ENCODE assay signal across 8 cellular contexts in genomic region chr10:3472705-3473078, GRCh38.
DNase-seq lines count a peak whose midpoint lies in the region; ATAC-seq, FAIRE-seq and TF ChIP-seq lines count a peak whose summit lies in the region.

No MANE protein-coding gene starts in this region.

- intact Hi-C loops in CD8-positive, alpha-beta T cell (cut with DNase I, micrococcal nuclease): no loop called here
- intact Hi-C loops in pancreas (cut with DNase I): no loop called here

- DNase-seq in CD8-positive, alpha-beta T cell: no peak
- DNase-seq in RCC 7860 (ENCODE audit: low spot score): peak; percentile 92
- DNase-seq in pancreas: no peak
- DNase-seq in NCI-H2029 (lab: John Stamatoyannopoulos, UW): no peak

- FAIRE-seq in RCC 7860 (lab: Jason Lieb, UNC) (peak; percentile 95), pancreas (lab: Jason Lieb, UNC) (peak; percentile 83)

- peaks cover 10% of the 10 kb centered on the region for H3K4me1 ChIP-seq in CD8-positive, alpha-beta T cell (ENCODE audit: insufficient read depth, low read length)
- H3K4me1 ChIP-seq in esophagus (ENCODE audit: control insufficient read depth in 2 of 2, insufficient read depth in 2 of 2, low read length in 1 of 2) (peaks cover 10% of the 10 kb centered on the region in 2 donors), pancreas (peaks cover 0 to 5% (median 2%) of the 10 kb centered on the region in 3 donors)

- H3K4me3 ChIP-seq in CD8-positive, alpha-beta T cell (ENCODE audit: low read depth, low read length): peak overlapping the region; percentile 18
- H3K4me3 ChIP-seq in esophagus (ENCODE audit: low read depth in 1 of 2, low read length in 2 of 2): no peak overlapping the region
- H3K4me3 ChIP-seq in pancreas: no peak overlapping the region

- 11 to 19% methylated on average over 5 of the region's 5 CpGs for WGBS in esophagus, 2 donors
- WGBS in pancreas, 2 donors: 27 to 37% methylated on average over 5 of the region's 5 CpGs

- no peak for TF ChIP-seq CTCF in CD8-positive, alpha-beta T cell (IDR thresholded peaks at IDR 0.05)
- no peak for TF ChIP-seq CTCF in pancreas (IDR thresholded peaks at IDR 0.05)

- no peaks in the 10 kb centered on the region for H3K36me3 Mint-ChIP-seq in CD8-positive, alpha-beta T cell

- H3K27me3 Mint-ChIP-seq in CD8-positive, alpha-beta T cell (ENCODE audit: low read depth): peaks cover 10% of the 10 kb centered on the region

- H3K27ac ChIP-seq in CD8-positive, alpha-beta T cell (ENCODE audit: low read depth, low read length): no peak overlapping the region
- H3K27ac ChIP-seq in esophagus (ENCODE audit: low read depth in 2 of 2, low read length in 1 of 2) (peak overlapping the region; percentile 94 to 97), pancreas (peak overlapping the region; percentile 1 to 79 (median 65))

- ATAC-seq in CD8-positive, alpha-beta T cell: no peak
- ATAC-seq in pancreas: peak; percentile 14 to 51 (median 40)
- ATAC-seq in HG03135 (IDR thresholded peaks at IDR 0.05; ENCODE audit: unreplicated experiment): no peak
- no peak for ATAC-seq in HG03354 (IDR thresholded peaks at IDR 0.05; ENCODE audit: poor library complexity, severe bottlenecking, unreplicated experiment)
- ATAC-seq in GM18517 (IDR thresholded peaks at IDR 0.05; ENCODE audit: unreplicated experiment): no peak

- H3K4me1 Mint-ChIP-seq in CD8-positive, alpha-beta T cell (ENCODE audit: low read depth): peaks cover 26% of the 10 kb centered on the region

- POLR2A ChIA-PET in CD8-positive, alpha-beta T cell (lab: Charles Lee): interaction anchor here (0.9 kb wide), 1 partner anchor 312 kb away, joined by 3 read pairs; the partner anchor contains the start of gene KLF6

- H3K36me3 ChIP-seq in CD8-positive, alpha-beta T cell (ENCODE audit: insufficient read depth, low read length): no peaks in the 10 kb centered on the region
- no peaks in the 10 kb centered on the region for H3K36me3 ChIP-seq in esophagus (ENCODE audit: control insufficient read depth in 2 of 2, insufficient read depth in 2 of 2, low read length in 1 of 2)
- H3K36me3 ChIP-seq in pancreas: no peaks in the 10 kb centered on the region

- CTCF ChIA-PET in CD8-positive, alpha-beta T cell (lab: Charles Lee): no interaction called here

- no peaks in the 10 kb centered on the region for H3K9me3 Mint-ChIP-seq in CD8-positive, alpha-beta T cell

- peak overlapping the region; percentile 80 for H3K4me3 Mint-ChIP-seq in CD8-positive, alpha-beta T cell

- no peaks in the 10 kb centered on the region for H3K27me3 ChIP-seq in CD8-positive, alpha-beta T cell (ENCODE audit: insufficient read depth, low read length)
- no peaks in the 10 kb centered on the region for H3K27me3 ChIP-seq in esophagus (ENCODE audit: control insufficient read depth in 1 of 2, insufficient read depth in 2 of 2, low read length in 2 of 2)
- H3K27me3 ChIP-seq in pancreas: no peaks in the 10 kb centered on the region

- H3K27ac Mint-ChIP-seq in CD8-positive, alpha-beta T cell: peak overlapping the region; percentile 24

- H3K9me3 ChIP-seq in CD8-positive, alpha-beta T cell (ENCODE audit: low read length): no peaks in the 10 kb centered on the region
- H3K9me3 ChIP-seq in esophagus (ENCODE audit: control insufficient read depth in 2 of 2, insufficient read depth in 1 of 2, low read depth in 1 of 2, low read length in 1 of 2) (no peaks in the 10 kb centered on the region), pancreas (no peaks in the 10 kb centered on the region)

Comparison
In these comparisons a context has a peak if more than half of its experiments do, and no peak if none do; other contexts are left out.
1. ATAC-seq: peak in pancreas (4 of 4); none in CD8-positive, alpha-beta T cell (single experiment), HG03135 (single experiment), HG03354 (single experiment) and GM18517 (single experiment).